ENCODE assay signal across 30 cellular contexts in the genomic region with DNA sequence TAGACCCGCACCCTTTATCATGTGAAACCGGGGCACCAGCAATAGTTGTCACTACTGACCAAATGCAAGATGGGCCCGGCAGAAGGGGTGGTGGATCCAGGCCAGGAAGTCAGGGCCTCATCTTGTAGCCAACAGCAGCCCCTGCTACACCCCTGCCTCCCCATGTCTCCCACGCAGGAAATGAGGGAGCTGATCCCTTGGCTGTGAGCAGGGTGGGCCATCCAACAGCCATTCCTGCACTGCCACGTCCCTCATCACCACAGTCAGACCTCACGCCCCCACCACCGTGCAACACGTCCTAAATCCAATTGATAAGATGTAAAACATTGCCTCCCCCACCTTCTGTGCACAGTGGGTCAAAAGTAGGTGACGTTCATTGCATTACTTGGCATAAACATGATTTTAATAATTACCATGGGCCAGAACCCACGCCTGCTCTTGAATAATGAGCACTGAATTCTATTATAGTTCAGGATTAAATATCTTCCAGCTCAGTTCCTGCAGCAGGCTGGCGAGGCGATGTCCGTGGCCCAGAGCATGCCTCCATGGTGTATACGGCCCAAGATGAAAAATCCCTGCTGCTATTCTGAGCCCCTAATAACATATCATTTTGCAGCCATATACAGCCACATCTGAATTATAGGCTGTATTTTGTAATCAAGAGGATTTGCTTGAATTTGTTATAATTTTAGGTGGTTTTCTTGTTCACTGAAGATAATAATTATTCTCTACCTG.
"Had no signal": no experiment of that assay in that cellular context is flagged by ENCODE, and none has a peak within 500 bp of the region (broad histone marks: within the 10 kb centered on the region; RNA-seq: fewer than 3 reads in every experiment).

No MANE protein-coding gene starts in this region.

- DNase-seq: heart right ventricle; islet precursor cell; kidney glomerular epithelial cell; left cardiac atrium; left ventricle myocardium superior; mesendoderm; naive B cell; natural killer cell; nephron progenitor cell; occipital lobe; stimulated activated CD4-positive, alpha-beta T cell treated with anti-CD3 and anti-CD28 coated beads, Interleukin-1b, Interleukin-23, amount 100 ng/mL, for 48 hours; stimulated activated CD4-positive, alpha-beta T cell treated with anti-CD3 and anti-CD28 coated beads, Interleukin-2, amount 100 ng/mL, for 48 hours; stimulated activated CD4-positive, alpha-beta T cell treated with anti-CD3 and anti-CD28 coated beads, Interleukin-4, amount 100 ng/mL, for 4 hours; stimulated activated CD8-positive, alpha-beta memory T cell treated with anti-CD3 and anti-CD28 coated beads, Interleukin-4, amount 100 ng/mL, for 48 hours; stimulated activated naive CD4-positive, alpha-beta T cell treated with Interleukin-2 at 50 U/mL for 16 hours; stimulated activated naive CD8-positive, alpha-beta T cell treated with anti-CD3 and anti-CD28 coated beads, Interleukin-15, amount 100 ng/mL, for 72 hours; substantia nigra had no signal

- H3K4me1 ChIP-seq: heart right ventricle, parathyroid adenoma, right atrium auricular region, right lobe of liver, tibial nerve had no signal

- H3K36me3 Mint-ChIP-seq: mesothelial cell of epicardium; naive B cell; natural killer cell; stimulated activated memory B cell treated with anti-CD40 and anti-IgM and Interleukin-4, amounts not matched to agents 10 μg/mL and 1 μg/mL and 100 μg/mL, for 72 hours; type B pancreatic cell had no signal

- H2AFZ ChIP-seq: hepatocyte, parathyroid adenoma had no signal

- H3K4me3 Mint-ChIP-seq: mesothelial cell of epicardium; naive B cell; natural killer cell; nephron progenitor cell; stimulated activated memory B cell treated with anti-CD40 and anti-IgM and Interleukin-4, amounts not matched to agents 10 μg/mL and 1 μg/mL and 100 μg/mL, for 72 hours; stimulated activated naive CD8-positive, alpha-beta T cell treated with anti-CD3 and anti-CD28 coated beads, Interleukin-15, amount 100 ng/mL, for 72 hours; type B pancreatic cell had no signal

- H3K27me3 Mint-ChIP-seq: type B pancreatic cell had no signal

- H3K9me3 ChIP-seq: heart right ventricle, neutrophil, right atrium auricular region, right lobe of liver, tibial nerve had no signal

- ATAC-seq: heart right ventricle; left cardiac atrium; left lobe of liver; left ventricle myocardium superior; natural killer cell; right lobe of liver; stimulated activated memory B cell treated with anti-CD40 and anti-IgM and Interleukin-4, amounts not matched to agents 10 μg/mL and 1 μg/mL and 100 μg/mL, for 72 hours; stimulated activated naive CD8-positive, alpha-beta T cell treated with anti-CD3 and anti-CD28 coated beads, Interleukin-15, amount 100 ng/mL, for 72 hours had no signal

- H3K4me2 ChIP-seq: hepatocyte, smooth muscle cell had no signal

- H3K27ac ChIP-seq: heart right ventricle, hepatocyte, neutrophil, parathyroid adenoma, right atrium auricular region, right lobe of liver, tibial nerve had no signal

- H3K4me3 ChIP-seq: heart right ventricle, hepatocyte, lung, right atrium auricular region, right lobe of liver, smooth muscle cell, tibial nerve had no signal

- H3K9me3 Mint-ChIP-seq: mesothelial cell of epicardium; naive B cell; natural killer cell; nephron progenitor cell; stimulated activated memory B cell treated with anti-CD40 and anti-IgM and Interleukin-4, amounts not matched to agents 10 μg/mL and 1 μg/mL and 100 μg/mL, for 72 hours; stimulated activated naive CD8-positive, alpha-beta T cell treated with anti-CD3 and anti-CD28 coated beads, Interleukin-15, amount 100 ng/mL, for 72 hours; type B pancreatic cell had no signal

- H3K79me2 ChIP-seq: hepatocyte, parathyroid adenoma had no signal

- H3K27ac Mint-ChIP-seq: mesothelial cell of epicardium; naive B cell; natural killer cell; nephron progenitor cell; progenitor cell of endocrine pancreas; stimulated activated memory B cell treated with anti-CD40 and anti-IgM and Interleukin-4, amounts not matched to agents 10 μg/mL and 1 μg/mL and 100 μg/mL, for 72 hours; stimulated activated naive CD8-positive, alpha-beta T cell treated with anti-CD3 and anti-CD28 coated beads, Interleukin-15, amount 100 ng/mL, for 72 hours; type B pancreatic cell had no signal

- H3K4me1 Mint-ChIP-seq: mesothelial cell of epicardium; natural killer cell; stimulated activated memory B cell treated with anti-CD40 and anti-IgM and Interleukin-4, amounts not matched to agents 10 μg/mL and 1 μg/mL and 100 μg/mL, for 72 hours; stimulated activated naive CD8-positive, alpha-beta T cell treated with anti-CD3 and anti-CD28 coated beads, Interleukin-15, amount 100 ng/mL, for 72 hours had no signal

- H3K27me3 ChIP-seq: hepatocyte, right atrium auricular region, right lobe of liver had no signal

- H3K9ac ChIP-seq: parathyroid adenoma had no signal

- H3K36me3 ChIP-seq: heart right ventricle, neutrophil, right atrium auricular region, right lobe of liver, tibial nerve had no signal
